In the genomic region with DNA sequence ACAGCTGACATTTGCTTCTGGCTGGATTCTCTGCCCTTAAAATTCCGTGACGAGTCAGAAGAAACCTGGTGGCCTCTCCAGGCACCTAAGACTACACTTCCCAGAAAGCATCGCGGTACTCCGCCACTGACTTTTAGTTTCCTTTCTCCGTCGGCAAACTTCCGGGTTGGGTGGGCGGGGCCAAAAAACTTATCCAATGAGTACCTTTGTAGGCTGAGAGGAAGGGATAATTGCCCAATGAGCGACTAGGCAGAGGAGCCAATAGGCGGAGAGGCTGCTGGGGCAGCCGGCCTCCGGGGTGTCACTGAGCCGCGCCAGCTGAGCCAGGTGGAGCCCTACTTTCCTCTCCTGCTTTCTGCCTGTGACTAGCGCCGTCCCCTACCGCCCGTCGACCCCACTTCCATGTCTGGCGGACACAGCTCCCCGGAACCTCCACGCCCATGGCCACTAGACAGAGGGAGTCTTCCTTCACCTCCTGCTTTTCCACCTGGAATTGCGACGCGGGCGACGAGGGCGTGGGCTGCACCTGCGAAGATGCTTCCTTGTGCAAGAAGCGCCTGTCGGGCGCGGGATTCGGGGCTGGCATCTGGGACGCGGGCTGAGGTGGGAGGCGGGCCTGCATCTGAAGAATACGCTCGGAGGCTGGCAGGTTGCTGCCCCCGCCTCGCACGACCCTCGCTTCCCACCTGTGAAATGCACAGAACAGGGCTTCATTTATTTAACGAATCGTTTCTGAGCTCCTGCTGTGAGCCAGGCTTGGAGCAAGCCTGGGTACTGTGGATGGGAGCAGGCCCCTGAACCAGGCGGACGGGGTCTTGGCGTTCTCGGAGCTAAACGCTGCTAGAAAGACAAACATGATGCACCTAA, we compare ENCODE assay signal across 1 cellular context.
TF ChIP-seq lines count a peak whose summit lies in the region.

No MANE protein-coding gene starts in this region.

TF ChIP-seq in HEK293, 187 proteins besides CTCF, POLR2A, EP300 and RAD21 (continued from another document):
- TF ChIP-seq, protein P1, sequence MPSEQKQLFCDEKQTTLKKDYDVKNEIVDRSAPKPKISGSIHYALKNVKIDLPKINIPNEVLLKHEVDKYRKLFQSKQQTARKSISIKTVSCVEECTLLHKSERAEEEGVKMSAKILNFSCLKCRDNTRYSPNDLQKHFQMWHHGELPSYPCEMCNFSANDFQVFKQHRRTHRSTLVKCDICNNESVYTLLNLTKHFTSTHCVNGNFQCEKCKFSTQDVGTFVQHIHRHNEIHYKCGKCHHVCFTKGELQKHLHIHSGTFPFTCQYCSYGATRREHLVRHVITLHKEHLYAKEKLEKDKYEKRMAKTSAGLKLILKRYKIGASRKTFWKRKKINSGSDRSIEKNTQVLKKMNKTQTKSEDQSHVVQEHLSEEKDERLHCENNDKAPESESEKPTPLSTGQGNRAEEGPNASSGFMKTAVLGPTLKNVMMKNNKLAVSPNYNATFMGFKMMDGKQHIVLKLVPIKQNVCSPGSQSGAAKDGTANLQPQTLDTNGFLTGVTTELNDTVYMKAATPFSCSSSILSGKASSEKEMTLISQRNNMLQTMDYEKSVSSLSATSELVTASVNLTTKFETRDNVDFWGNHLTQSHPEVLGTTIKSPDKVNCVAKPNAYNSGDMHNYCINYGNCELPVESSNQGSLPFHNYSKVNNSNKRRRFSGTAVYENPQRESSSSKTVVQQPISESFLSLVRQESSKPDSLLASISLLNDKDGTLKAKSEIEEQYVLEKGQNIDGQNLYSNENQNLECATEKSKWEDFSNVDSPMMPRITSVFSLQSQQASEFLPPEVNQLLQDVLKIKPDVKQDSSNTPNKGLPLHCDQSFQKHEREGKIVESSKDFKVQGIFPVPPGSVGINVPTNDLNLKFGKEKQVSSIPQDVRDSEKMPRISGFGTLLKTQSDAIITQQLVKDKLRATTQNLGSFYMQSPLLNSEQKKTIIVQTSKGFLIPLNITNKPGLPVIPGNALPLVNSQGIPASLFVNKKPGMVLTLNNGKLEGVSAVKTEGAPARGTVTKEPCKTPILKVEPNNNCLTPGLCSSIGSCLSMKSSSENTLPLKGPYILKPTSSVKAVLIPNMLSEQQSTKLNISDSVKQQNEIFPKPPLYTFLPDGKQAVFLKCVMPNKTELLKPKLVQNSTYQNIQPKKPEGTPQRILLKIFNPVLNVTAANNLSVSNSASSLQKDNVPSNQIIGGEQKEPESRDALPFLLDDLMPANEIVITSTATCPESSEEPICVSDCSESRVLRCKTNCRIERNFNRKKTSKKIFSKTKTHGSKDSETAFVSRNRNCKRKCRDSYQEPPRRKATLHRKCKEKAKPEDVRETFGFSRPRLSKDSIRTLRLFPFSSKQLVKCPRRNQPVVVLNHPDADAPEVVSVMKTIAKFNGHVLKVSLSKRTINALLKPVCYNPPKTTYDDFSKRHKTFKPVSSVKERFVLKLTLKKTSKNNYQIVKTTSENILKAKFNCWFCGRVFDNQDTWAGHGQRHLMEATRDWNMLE (tag by site-specific recombination; conservative IDR thresholded peaks at IDR 0.05; ENCODE audit: low read depth), result peak; percentile 66
- TF ChIP-seq ZNF670 (tag by site-specific recombination; IDR thresholded peaks at IDR 0.05; ENCODE audit: low read depth), result no peak
